In genomic region chr11:123054301-123055065, GRCh38 we compare ENCODE assay signal across 8 cellular contexts. TPM values are rescaled to one million over a fixed set of nuclear protein-coding genes. Genes with fewer than 3 reads are reported as not detected.
DNase-seq lines count a peak whose midpoint lies in the region; ATAC-seq and TF ChIP-seq lines count a peak whose summit lies in the region.

No MANE protein-coding gene starts in this region.

- H3K27ac ChIP-seq in SK-N-SH (ENCODE audit: low read depth in 2 of 2, low read length in 1 of 2) = peak overlapping the region in 1 of 2 experiments; percentile 99; a peak in 2 of 4 replicates
- H3K27ac ChIP-seq in dorsolateral prefrontal cortex = peak overlapping the region in 32 of 59 donors; percentile 1 to 68 (median 32)
- H3K27ac ChIP-seq in mesenchymal stem cell (ENCODE audit: low read length, poor library complexity, severe bottlenecking) = no peak overlapping the region

- peak; percentile 59 for ATAC-seq in GM18519 (IDR thresholded peaks at IDR 0.05; ENCODE audit: low FRiP score, unreplicated experiment)
- ATAC-seq in HG02938 (IDR thresholded peaks at IDR 0.05; ENCODE audit: unreplicated experiment) = peak; percentile 70
- no peak for ATAC-seq in HG03097 (IDR thresholded peaks at IDR 0.05; ENCODE audit: low FRiP score, unreplicated experiment)

- H2AFZ ChIP-seq in SK-N-SH (ENCODE audit: low read depth) (no peak overlapping the region), mesenchymal stem cell (ENCODE audit: low read depth, low read length) (no peak overlapping the region)

- H4K8ac ChIP-seq in mesenchymal stem cell (ENCODE audit: low read length) = no peak overlapping the region

- H3K18ac ChIP-seq in mesenchymal stem cell (ENCODE audit: low read depth in 1 of 2, low read length in 2 of 2) = no peak overlapping the region

- H3K4me1 ChIP-seq in SK-N-SH (ENCODE audit: control insufficient read depth in 1 of 2, insufficient read depth in 2 of 2, low read depth in 1 of 2, low read length in 1 of 2) (peaks cover 9 to 24% of the 10 kb centered on the region in 2 experiments; a peak in 3 of 4 replicates), mesenchymal stem cell (ENCODE audit: control insufficient read depth, insufficient read depth, low read depth, low read length) (peaks cover 3% of the 10 kb centered on the region)

- no peak overlapping the region for H3K23ac ChIP-seq in mesenchymal stem cell (ENCODE audit: low read length in 2 of 2)

- H3F3A ChIP-seq in SK-N-SH (replicated peaks; ENCODE audit: insufficient read depth) = peaks cover 74% of the 10 kb centered on the region

- H3K27me3 ChIP-seq in BJ (ENCODE audit: control insufficient read depth, insufficient read depth, low read length) (no peaks in the 10 kb centered on the region), SK-N-SH (ENCODE audit: insufficient read depth) (no peaks in the 10 kb centered on the region), dorsolateral prefrontal cortex (no peaks in the 10 kb centered on the region), mesenchymal stem cell (ENCODE audit: control insufficient read depth in 1 of 2, insufficient read depth in 1 of 2, low read length in 2 of 2) (no peaks in the 10 kb centered on the region)

- H3K4me2 ChIP-seq in SK-N-SH (no peak overlapping the region), mesenchymal stem cell (ENCODE audit: low read length, poor library complexity, severe bottlenecking) (no peak overlapping the region)

- no peak for TF ChIP-seq EP300 in SK-N-SH (IDR thresholded peaks at IDR 0.05; ENCODE audit: borderline replicate concordance in 1 of 2, low read depth in 1 of 2, low read length in 1 of 2)

- no peak overlapping the region for H2AK5ac ChIP-seq in mesenchymal stem cell (ENCODE audit: low read length, severe bottlenecking)

- H3K9me3 ChIP-seq in SK-N-SH = no peaks in the 10 kb centered on the region
- no peaks in the 10 kb centered on the region for H3K9me3 ChIP-seq in mesenchymal stem cell (ENCODE audit: control insufficient read depth, low read length)

- H3K4me3 ChIP-seq in BJ (ENCODE audit: low read depth, low read length) = no peak overlapping the region
- H3K4me3 ChIP-seq in SK-N-SH (ENCODE audit: low read depth in 2 of 2, low read length in 1 of 2) = no peak overlapping the region; a peak in 1 of 4 replicates
- peak overlapping the region in 2 of 59 donors; percentile 3 to 26 for H3K4me3 ChIP-seq in dorsolateral prefrontal cortex
- no peak overlapping the region for H3K4me3 ChIP-seq in mesenchymal stem cell (ENCODE audit: insufficient read depth in 1 of 2, low read depth in 1 of 2, low read length in 2 of 2)

- H3K4ac ChIP-seq in mesenchymal stem cell (ENCODE audit: low read depth in 1 of 2, low read length in 2 of 2) = no peak overlapping the region

- no peak overlapping the region for H4K91ac ChIP-seq in mesenchymal stem cell (ENCODE audit: low read length)

- H3K36me3 ChIP-seq in BJ (ENCODE audit: control insufficient read depth, insufficient read depth, low read length) (peaks cover 18% of the 10 kb centered on the region), SK-N-SH (replicated peaks in 1 of 2; ENCODE audit: control insufficient read depth in 1 of 2, insufficient read depth in 2 of 2, low read length in 1 of 2) (peaks cover 52 to 56% of the 10 kb centered on the region in 2 experiments), mesenchymal stem cell (ENCODE audit: control insufficient read depth in 1 of 2, insufficient read depth in 2 of 2, low read depth in 1 of 2, low read length in 2 of 2) (peaks cover 24 to 62% of the 10 kb centered on the region in 2 experiments)

- H3K79me2 ChIP-seq in SK-N-SH (ENCODE audit: insufficient read depth) = peaks cover 29% of the 10 kb centered on the region

- no peak overlapping the region for H2BK5ac ChIP-seq in mesenchymal stem cell (ENCODE audit: low read depth, low read length, poor library complexity, severe bottlenecking)

- H3K14ac ChIP-seq in mesenchymal stem cell (ENCODE audit: low read length in 2 of 2) = no peak overlapping the region

- no peak overlapping the region for H2BK15ac ChIP-seq in mesenchymal stem cell (ENCODE audit: low read depth, poor library complexity, severe bottlenecking)

- TF ChIP-seq CTCF in BJ (IDR thresholded peaks at IDR 0.05; ENCODE audit: insufficient read depth, low read depth, low read length) (peak; percentile 63), SK-N-SH (IDR thresholded peaks at IDR 0.05) (peak; percentile 80), dorsolateral prefrontal cortex (IDR thresholded peaks at IDR 0.05 in 54 of 56, conservative IDR thresholded peaks at IDR 0.05 in 2 of 56; ENCODE audit: low read depth in 1 of 56, partially characterized antibody in 56 of 56) (peak; percentile 62 to 89 (median 82))

- peak; percentile 82 for TF ChIP-seq RAD21 in SK-N-SH (IDR thresholded peaks at IDR 0.05; ENCODE audit: low read length)

- intact Hi-C loops in dorsolateral prefrontal cortex (cut with DNase I) = loop anchor here in 1 of 2 donors (10.0 kb wide), 1 partner anchor 190 kb away; no protein-coding TSS in a partner anchor

- no peak overlapping the region for H3K9ac ChIP-seq in SK-N-SH
- peak overlapping the region; percentile 34 for H3K9ac ChIP-seq in mesenchymal stem cell (ENCODE audit: low read length)

- no peak overlapping the region for H2BK12ac ChIP-seq in mesenchymal stem cell (ENCODE audit: low read length in 2 of 2)

- WGBS in SK-N-SH (ENCODE audit: low lambda C conversion rate) = 37% methylated on average over 11 of the region's 11 CpGs
- 26% methylated on average over 8 of the region's 11 CpGs for WGBS in mesenchymal stem cell

- POLR2A ChIA-PET in BJ (lab: Charles Lee) = interaction anchor here (0.5 to 1.0 kb wide), 6 partner anchors 151 to 435 kb away, joined by 3 to 20 read pairs (median 9); no protein-coding TSS in a partner anchor
- POLR2A ChIA-PET in SK-N-SH (lab: Yijun Ruan, JAX) = interaction anchor here (0.5 to 1.5 kb wide), 5 partner anchors 8 to 191 kb away, joined by 3 to 11 read pairs (median 4); partner anchors contain the start of gene HSPA8

- H2BK120ac ChIP-seq in mesenchymal stem cell (ENCODE audit: low read depth, low read length) = no peak overlapping the region

- no peaks in the 10 kb centered on the region for H3K79me1 ChIP-seq in mesenchymal stem cell (replicated peaks; ENCODE audit: low read length, poor library complexity, severe bottlenecking)

- CTCF ChIA-PET in BJ (lab: Yijun Ruan, JAX) = interaction anchor here (0.6 to 5.1 kb wide), 27 partner anchors 9 to 992 kb away, joined by 3 to 40 read pairs (median 3); partner anchors contain the start of gene HSPA8
- CTCF ChIA-PET in SK-N-SH (lab: Yijun Ruan, JAX) = interaction anchor here (0.5 to 5.9 kb wide), 44 partner anchors 7 to 1028 kb away, joined by 3 to 74 read pairs (median 4); partner anchors contain the start of gene HSPA8

- peaks cover 60% of the 10 kb centered on the region for H4K20me1 ChIP-seq in SK-N-SH (ENCODE audit: insufficient read depth)

- DNase-seq in BJ (ENCODE audit: low read depth) (no peak), NCI-H146 (lab: John Stamatoyannopoulos, UW) (peak; percentile 84), SK-N-SH (peak; percentile 75), dorsolateral prefrontal cortex (peak in 2 of 10 donors; percentile 52 to 63), mesenchymal stem cell (peak; percentile 79)

- no peaks in the 10 kb centered on the region for H3K9me2 ChIP-seq in SK-N-SH

TF ChIP-seq in SK-N-SH, 30 proteins besides CTCF, POLR2A, EP300 and RAD21:
- TF ChIP-seq SMC3 (IDR thresholded peaks at IDR 0.05; ENCODE audit: low read depth, low read length) (peak; percentile 48; the same call in 1 of the 2 replicates), ZBTB33 (IDR thresholded peaks at IDR 0.05; ENCODE audit: borderline replicate concordance, low read depth) (no peak), POLR2AphosphoS5 (IDR thresholded peaks at IDR 0.05; ENCODE audit: low read depth, low read length) (peak; percentile 84), JUND (IDR thresholded peaks at IDR 0.05) (0 out of 2 replicates have a peak, but pooled peaks have one; percentile 31), RXRA (IDR thresholded peaks at IDR 0.05; ENCODE audit: borderline replicate concordance, low read depth) (no peak), TAF1 (IDR thresholded peaks at IDR 0.05; ENCODE audit: borderline replicate concordance, low read depth, low read length) (0 out of 2 replicates have a peak, but pooled peaks have one; percentile 8)

RNA-seq across cellular contexts. Expression of gene HSPA8, which starts 7.5 kb away (rescaled TPM):
- polyA plus RNA-seq in BJ (2011; rRNA removed) (2,832 and 2,841 TPM in 2 replicates), SK-N-SH (2012; rRNA removed) (2,088 and 3,150 TPM in 2 replicates)
- polyA minus RNA-seq in BJ (2011; rRNA and poly(A)+ RNA removed) = 1,125 and 1,657 TPM in 2 replicates
- polyA plus RNA-seq in SK-N-SH (2012; cell fraction: cytosol; rRNA removed) = 2,445 and 2,787 TPM in 2 replicates
- 1,331 and 2,502 TPM in 2 replicates for polyA plus RNA-seq in SK-N-SH (2012; cell fraction: nucleus; rRNA removed)
- 1,000 to 10,000 TPM in 111 of 120 experiments, 100 to 1,000 TPM in 9; 712 to 2,249 (median 1,422) TPM for total RNA-seq in dorsolateral prefrontal cortex
- polyA plus RNA-seq in mesenchymal stem cell (2013, experiment 1 of 2) = 888 TPM
- polyA plus RNA-seq in mesenchymal stem cell (2013, experiment 2 of 2) = 894 TPM
